8 cellular contexts compared by ENCODE assay signal in genomic region chr22:50202130-50202671, GRCh38. TPM values are rescaled to one million over a fixed set of nuclear protein-coding genes. Genes with fewer than 3 reads are reported as not detected.
DNase-seq lines count a peak whose midpoint lies in the region; ATAC-seq and TF ChIP-seq lines count a peak whose summit lies in the region.

No MANE protein-coding gene starts in this region.

- no peaks in the 10 kb centered on the region for H3K27me3 ChIP-seq in colonic mucosa

- no peaks in the 10 kb centered on the region for H3K9me3 ChIP-seq in colonic mucosa

- no peaks in the 10 kb centered on the region for H3K36me3 ChIP-seq in colonic mucosa

- peaks cover 7% of the 10 kb centered on the region for H3K4me1 ChIP-seq in colonic mucosa

- H3K4me3 Mint-ChIP-seq in IgD-negative memory B cell, result peak overlapping the region; percentile 85 to 94 (median 88)
- peak overlapping the region; percentile 79 to 93 (median 89) for H3K4me3 Mint-ChIP-seq in naive B cell

- H3K4me1 Mint-ChIP-seq in IgD-negative memory B cell (peaks cover 10 to 13% (median 12%) of the 10 kb centered on the region in 3 donors), naive B cell (peaks cover 12 to 27% (median 26%) of the 10 kb centered on the region in 3 donors)

- ATAC-seq in naive B cell (ENCODE audit: low read depth in 2 of 2), result no peak
- no peak for ATAC-seq in HG02798 (IDR thresholded peaks at IDR 0.05; ENCODE audit: poor library complexity, unreplicated experiment)
- no peak for ATAC-seq in HG03280 (IDR thresholded peaks at IDR 0.05; ENCODE audit: unreplicated experiment)

- intact Hi-C loops in colonic mucosa (cut with DNase I), result no loop called here

- H3K27ac ChIP-seq in colonic mucosa, result no peak overlapping the region

- H3K9me3 Mint-ChIP-seq in IgD-negative memory B cell (no peaks in the 10 kb centered on the region), naive B cell (no peaks in the 10 kb centered on the region)

- H3K4me3 ChIP-seq in AG09309 (ENCODE audit: control insufficient read depth, low read depth, low read length) (peak overlapping the region; percentile 86), colonic mucosa (peak overlapping the region; percentile 91)

- peak overlapping the region; percentile 82 to 83 for H3K9ac ChIP-seq in colonic mucosa (ENCODE audit: low read depth in 2 of 2, low read length in 2 of 2)

- H3K36me3 Mint-ChIP-seq in IgD-negative memory B cell (peaks cover 2% of the 10 kb centered on the region), naive B cell (peaks cover 5 to 8% of the 10 kb centered on the region in 2 donors)

- H3K27me3 Mint-ChIP-seq in IgD-negative memory B cell (no peaks in the 10 kb centered on the region), naive B cell (no peaks in the 10 kb centered on the region)

- DNase-seq in AG09309 (ENCODE audit: low read depth) (no peak), colonic mucosa (no peak), naive B cell (no peak), NCI-H1092 (lab: John Stamatoyannopoulos, UW) (no peak), H4 (ENCODE audit: low spot score) (no peak)

- H3K27ac Mint-ChIP-seq in IgD-negative memory B cell (peak overlapping the region; percentile 13 to 94 (median 91)), naive B cell (peak overlapping the region; percentile 86 to 97 (median 88))

- TF ChIP-seq CTCF in AG09309 (IDR thresholded peaks at IDR 0.05; ENCODE audit: control insufficient read depth, insufficient read depth, low read depth, low read length, missing control alignments) (no peak), colonic mucosa (IDR thresholded peaks at IDR 0.05) (no peak)

RNA-seq across cellular contexts. Expression of gene SELENOO, which starts 1.4 kb away (rescaled TPM):
- polyA plus RNA-seq in IgD-negative memory B cell, result 2.3 TPM
- total RNA-seq in colonic mucosa, result 10 to 100 TPM; 29.1 to 36.9 TPM
- polyA plus RNA-seq in naive B cell (ENCODE audit: low read depth in 6 of 6), result 1 to 10 TPM; 2.9 to 6.8 (median 5.2) TPM
- total RNA-seq in H4 (2014; rRNA removed; shearing (Covaris generic)), result 13.4 and 19.6 TPM in 2 replicates

RNA-seq across cellular contexts. Expression of gene TRABD, which starts 16.5 kb away (rescaled TPM):
- polyA plus RNA-seq in IgD-negative memory B cell, result 28.0 TPM
- 100 to 1,000 TPM in 1 of 2 donors, 10 to 100 TPM in 1; 43.6 to 116 TPM for total RNA-seq in colonic mucosa
- polyA plus RNA-seq in naive B cell (ENCODE audit: low read depth in 6 of 6), result 10 to 100 TPM in 5 of 6 donors, 1 to 10 TPM in 1; 9.4 to 22.6 (median 15.1) TPM
- total RNA-seq in H4 (2014; rRNA removed; shearing (Covaris generic)), result 13.7 and 17.2 TPM in 2 replicates

RNA-seq across cellular contexts. Expression of gene PANX2, which starts 31.7 kb away (rescaled TPM):
- polyA plus RNA-seq in IgD-negative memory B cell, result not detected
- total RNA-seq in colonic mucosa, result not detected
- polyA plus RNA-seq in naive B cell (ENCODE audit: low read depth in 6 of 6), result under 1 TPM in 1 of 6 donors, not detected in 5; 0.08 TPM
- total RNA-seq in H4 (2014; rRNA removed; shearing (Covaris generic)), result 4.2 and 4.4 TPM in 2 replicates

RNA-seq across cellular contexts. Expression of gene TUBGCP6, which starts 42.6 kb away (rescaled TPM):
- polyA plus RNA-seq in IgD-negative memory B cell (17.0 TPM), naive B cell (ENCODE audit: low read depth in 6 of 6) (10 to 100 TPM; 11.6 to 23.2 (median 14.2) TPM)
- 10 to 100 TPM; 19.2 to 33.4 TPM for total RNA-seq in colonic mucosa
- 4.9 and 5.0 TPM in 2 replicates for total RNA-seq in H4 (2014; rRNA removed; shearing (Covaris generic))

RNA-seq across cellular contexts. Expression of gene HDAC10, which starts 48.9 kb away (rescaled TPM):
- polyA plus RNA-seq in IgD-negative memory B cell, result 8.6 TPM
- 10 to 100 TPM; 40.5 to 59.1 TPM for total RNA-seq in colonic mucosa
- polyA plus RNA-seq in naive B cell (ENCODE audit: low read depth in 6 of 6), result 1 to 10 TPM; 4.6 to 8.2 (median 6.3) TPM
- 5.1 and 5.9 TPM in 2 replicates for total RNA-seq in H4 (2014; rRNA removed; shearing (Covaris generic))
